Comparison of ENCODE assay signal across 8 cellular contexts in the genomic region with DNA sequence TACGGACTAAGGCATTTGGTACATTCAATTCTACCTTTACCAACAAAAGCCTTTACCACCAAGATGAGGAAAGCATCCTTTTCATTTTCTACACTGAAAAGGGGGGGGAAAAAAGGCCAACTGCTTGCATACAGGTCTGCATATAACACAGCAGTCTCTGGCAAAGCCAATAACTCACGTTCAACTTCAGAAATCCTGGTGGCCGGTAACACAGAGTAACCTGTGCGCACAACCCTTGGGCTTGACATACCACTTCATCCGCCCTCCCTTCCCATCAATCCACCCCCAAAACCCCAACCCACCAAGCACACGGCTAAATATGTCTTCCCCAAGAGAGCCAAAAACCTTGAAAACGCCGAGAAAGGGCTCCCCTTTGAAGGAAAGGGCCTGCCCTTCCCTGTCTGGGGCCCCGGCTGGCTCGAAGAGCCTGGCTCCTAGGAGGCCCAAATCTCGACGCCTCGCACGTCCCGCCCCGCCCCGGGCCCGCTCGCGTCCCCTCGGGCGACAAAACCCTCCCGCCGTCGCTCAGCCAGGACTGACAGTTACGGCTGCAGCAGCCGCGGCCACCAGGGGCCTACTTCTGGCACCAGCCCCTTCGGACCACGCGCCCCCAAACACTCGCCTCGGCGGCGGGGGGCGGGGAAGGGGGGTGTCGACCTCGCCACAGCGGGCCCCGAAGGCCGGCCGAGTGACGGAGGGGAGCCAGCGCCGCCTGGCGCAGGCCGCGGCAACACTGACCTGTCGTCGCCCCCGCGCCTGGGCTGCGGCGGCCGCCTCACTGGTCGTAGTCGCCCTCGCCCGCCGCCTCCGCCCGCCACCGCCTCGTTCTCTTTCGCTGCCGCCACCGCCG. TPM values are rescaled to one million over a fixed set of nuclear protein-coding genes. Genes with fewer than 3 reads are reported as not detected.
DNase-seq lines count a peak whose midpoint lies in the region; ATAC-seq and TF ChIP-seq lines count a peak whose summit lies in the region.

No MANE protein-coding gene starts in this region.

- H3K4me3 ChIP-seq in AG09309 (ENCODE audit: control insufficient read depth, low read depth, low read length) (peak overlapping the region; percentile 87), fibroblast of the aortic adventitia (ENCODE audit: low read depth, low read length) (peak overlapping the region; percentile 72)

- H3K36me3 Mint-ChIP-seq in neural crest cell (ENCODE audit: low read depth) = no peaks in the 10 kb centered on the region

- peak overlapping the region; percentile 99 for H3K4me3 Mint-ChIP-seq in neural crest cell

- no peaks in the 10 kb centered on the region for H3K9me3 Mint-ChIP-seq in neural crest cell

- peak overlapping the region; percentile 99 for H3K27ac Mint-ChIP-seq in neural crest cell (ENCODE audit: unreplicated experiment)

- peak; percentile 30 for TF ChIP-seq CTCF in AG09309 (IDR thresholded peaks at IDR 0.05; ENCODE audit: control insufficient read depth, insufficient read depth, low read depth, low read length, missing control alignments)
- peak; percentile 30 for TF ChIP-seq CTCF in fibroblast of the aortic adventitia (IDR thresholded peaks at IDR 0.05; ENCODE audit: insufficient read depth, low read length)
- TF ChIP-seq CTCF in neural crest cell (conservative IDR thresholded peaks at IDR 0.05) = peak; percentile 52

- peak; percentile 33 for ATAC-seq in GM18870 (IDR thresholded peaks at IDR 0.05; ENCODE audit: unreplicated experiment)
- ATAC-seq in HG03139 (IDR thresholded peaks at IDR 0.05; ENCODE audit: unreplicated experiment) = peak; percentile 35

- no peak for DNase-seq in AG09309 (ENCODE audit: low read depth)
- peak; percentile 70 for DNase-seq in OCI-M1 (lab: John Stamatoyannopoulos, UW)
- DNase-seq in activated T-helper 9 cell treated with anti-CD3 and anti-CD28 coated beads, Interleukin-2, amount 50 U/mL, for 16 hours (ENCODE audit: low read depth) = peak; percentile 34
- peak; percentile 37 for DNase-seq in fibroblast of the aortic adventitia (ENCODE audit: low read depth)
- peak; percentile 65 for DNase-seq in neural crest cell (ENCODE audit: low read depth, low spot score)
- peak; percentile 35 for DNase-seq in superior temporal gyrus (ENCODE audit: extremely low spot score)

- peaks cover 35% of the 10 kb centered on the region for H3K4me1 Mint-ChIP-seq in neural crest cell

- H3K27me3 Mint-ChIP-seq in neural crest cell (ENCODE audit: low read depth) = no peaks in the 10 kb centered on the region

RNA-seq across cellular contexts. Expression of a gene that starts 0.8 kb away (rescaled TPM):
- total RNA-seq in fibroblast of the aortic adventitia (ENCODE audit: low replicate concordance) (60.3 and 80.3 TPM in 2 replicates), neural crest cell (99.9 and 106 TPM in 2 replicates)
